Comparison of ENCODE assay signal across 8 cellular contexts in the genomic region with DNA sequence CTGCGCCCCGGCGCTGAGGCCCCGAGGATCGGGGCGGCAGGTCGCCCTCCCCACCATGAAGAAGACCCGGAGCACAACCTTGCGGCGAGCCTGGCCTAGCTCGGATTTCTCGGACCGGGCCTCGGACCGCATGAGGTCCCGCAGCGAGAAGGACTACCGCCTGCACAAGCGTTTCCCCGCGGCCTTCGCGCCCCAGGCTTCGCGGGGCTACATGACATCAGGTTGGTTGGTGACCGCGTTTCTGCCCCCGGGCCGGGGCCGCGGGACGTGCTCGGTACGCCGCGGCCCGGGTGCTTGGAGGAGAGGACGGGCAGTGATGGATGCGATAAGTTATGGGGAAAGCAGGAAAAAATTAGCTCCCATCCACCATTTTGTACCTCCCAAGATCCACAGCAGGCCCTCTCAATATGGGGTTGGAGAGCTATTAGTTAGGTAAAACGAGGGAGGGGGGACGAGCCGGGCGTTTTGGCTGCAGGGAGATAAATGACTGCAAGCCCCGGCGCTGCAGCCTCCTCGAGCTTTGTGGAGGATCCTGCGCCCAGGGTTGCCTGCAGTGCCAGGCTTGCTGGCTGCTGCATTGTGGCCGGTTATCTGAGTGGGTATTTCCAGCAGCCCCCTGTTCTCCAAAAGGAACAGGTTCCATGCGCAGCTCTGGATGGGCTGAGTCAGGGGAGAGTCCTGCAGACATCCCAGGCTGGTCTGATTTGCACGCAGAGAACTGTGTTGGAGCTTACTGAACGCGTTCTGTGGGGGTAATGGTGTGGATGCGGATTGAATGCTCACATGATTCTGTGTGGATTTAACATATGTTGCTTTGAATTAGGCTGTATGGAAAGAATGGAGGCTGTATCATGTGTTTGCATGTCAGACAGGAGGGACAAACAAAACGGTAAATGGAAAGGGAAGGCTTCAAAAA. TPM values are rescaled to one million over a fixed set of nuclear protein-coding genes. Genes with fewer than 3 reads are reported as not detected.
DNase-seq lines count a peak whose midpoint lies in the region; ATAC-seq, FAIRE-seq and TF ChIP-seq lines count a peak whose summit lies in the region.

No MANE protein-coding gene starts in this region.

- no peak overlapping the region for H3K27ac ChIP-seq in lung (ENCODE audit: low read depth in 1 of 2, low read length in 1 of 2)
- no peak overlapping the region for H3K27ac ChIP-seq in thoracic aorta
- H3K27ac ChIP-seq in small intestine (ENCODE audit: low read depth in 1 of 2, low read length in 1 of 2): no peak overlapping the region

- H3K9me3 ChIP-seq in lung (ENCODE audit: control insufficient read depth in 2 of 2, insufficient read depth in 1 of 2, low read length in 1 of 2) (no peaks in the 10 kb centered on the region), thoracic aorta (no peaks in the 10 kb centered on the region), small intestine (ENCODE audit: control insufficient read depth, low read depth) (no peaks in the 10 kb centered on the region)

- H3K27me3 ChIP-seq in lung (ENCODE audit: control insufficient read depth, insufficient read depth): no peaks in the 10 kb centered on the region
- H3K27me3 ChIP-seq in thoracic aorta (replicated peaks; ENCODE audit: insufficient read depth): no peaks in the 10 kb centered on the region
- peaks cover 0 to 12% of the 10 kb centered on the region in 2 donors for H3K27me3 ChIP-seq in small intestine (ENCODE audit: control insufficient read depth in 2 of 2, insufficient read depth in 2 of 2, low read length in 2 of 2)

- WGBS in lung, 2 donors: 12 to 27% methylated on average over 54 of the region's 54 CpGs
- 9 to 12% (median 9%) methylated on average over 44 to 54 of the region's 54 CpGs for WGBS in small intestine, 3 donors

- H3K4me1 ChIP-seq in lung (ENCODE audit: control insufficient read depth in 2 of 2, insufficient read depth in 2 of 2, low read length in 2 of 2): peaks cover 0 to 3% of the 10 kb centered on the region in 2 donors
- H3K4me1 ChIP-seq in thoracic aorta (ENCODE audit: control insufficient read depth in 1 of 2, low read depth in 2 of 2): peaks cover 3 to 5% of the 10 kb centered on the region in 2 donors
- H3K4me1 ChIP-seq in small intestine (ENCODE audit: control insufficient read depth in 2 of 2, insufficient read depth in 1 of 2, low read depth in 1 of 2, low read length in 1 of 2): no peaks in the 10 kb centered on the region

- FAIRE-seq in small intestine (lab: Jason Lieb, UNC): no peak

- no peak for ATAC-seq in lung (ENCODE audit: insufficient read depth, low FRiP score)
- no peak for ATAC-seq in thoracic aorta (ENCODE audit: insufficient number of reproducible peaks, low FRiP score, low read depth)
- ATAC-seq in HG03469 (IDR thresholded peaks at IDR 0.05; ENCODE audit: unreplicated experiment): no peak
- ATAC-seq in HG02623 (IDR thresholded peaks at IDR 0.05; ENCODE audit: unreplicated experiment): no peak

- TF ChIP-seq CTCF in lung (IDR thresholded peaks at IDR 0.05; ENCODE audit: control extremely low read depth, extremely low read depth) (no peak), thoracic aorta (IDR thresholded peaks at IDR 0.05) (no peak)

- DNase-seq in activated CD4-positive, alpha-beta T cell treated with anti-CD3 and anti-CD28 coated beads for 48 hours: peak; percentile 6
- no peak for DNase-seq in activated CD4-positive, alpha-beta T cell treated with anti-CD3 and anti-CD28 coated beads for 4 hours
- DNase-seq in ecto neural progenitor cell (ENCODE audit: low spot score) (peak; percentile 69), lung (ENCODE audit: low spot score) (no peak), thoracic aorta (ENCODE audit: low spot score) (no peak), small intestine (no peak)

- no peaks in the 10 kb centered on the region for H3K36me3 ChIP-seq in lung (ENCODE audit: control insufficient read depth in 2 of 2, insufficient read depth in 2 of 2, low read length in 2 of 2)
- H3K36me3 ChIP-seq in thoracic aorta: no peaks in the 10 kb centered on the region
- H3K36me3 ChIP-seq in small intestine (ENCODE audit: control insufficient read depth in 2 of 2, insufficient read depth in 2 of 2, low read length in 2 of 2): no peaks in the 10 kb centered on the region

- H3K4me3 ChIP-seq in lung: peak overlapping the region; percentile 26
- peak overlapping the region; percentile 89 for H3K4me3 ChIP-seq in thoracic aorta
- H3K4me3 ChIP-seq in small intestine (ENCODE audit: low read depth in 1 of 2, low read length in 2 of 2): peak overlapping the region in 1 of 2 donors; percentile 30

RNA-seq across cellular contexts. Expression of gene STOX2, which starts 1.9 kb away (rescaled TPM):
- 10 to 100 TPM; 15.1 to 27.5 TPM for total RNA-seq in lung
- polyA plus RNA-seq in lung: 1 to 10 TPM; 1.8 to 2.0 TPM
- total RNA-seq in thoracic aorta: 10 to 100 TPM in 1 of 2 donors, 1 to 10 TPM in 1; 5.9 to 20.2 TPM
- 1 to 10 TPM in 1 of 3 donors, under 1 TPM in 1, not detected in 1; 0.27 to 2.0 TPM for polyA plus RNA-seq in small intestine

Comparison
In these comparisons a context has a peak if more than half of its experiments do, and no peak if none do; other contexts are left out.
1. DNase-seq: peak in activated CD4-positive, alpha-beta T cell treated with anti-CD3 and anti-CD28 coated beads for 48 hours (single experiment) and ecto neural progenitor cell (single experiment); none in activated CD4-positive, alpha-beta T cell treated with anti-CD3 and anti-CD28 coated beads for 4 hours (0 of 2), lung (single experiment), thoracic aorta (single experiment) and small intestine (single experiment).